ENCODE assay signal across 1 cellular context in the genomic region with DNA sequence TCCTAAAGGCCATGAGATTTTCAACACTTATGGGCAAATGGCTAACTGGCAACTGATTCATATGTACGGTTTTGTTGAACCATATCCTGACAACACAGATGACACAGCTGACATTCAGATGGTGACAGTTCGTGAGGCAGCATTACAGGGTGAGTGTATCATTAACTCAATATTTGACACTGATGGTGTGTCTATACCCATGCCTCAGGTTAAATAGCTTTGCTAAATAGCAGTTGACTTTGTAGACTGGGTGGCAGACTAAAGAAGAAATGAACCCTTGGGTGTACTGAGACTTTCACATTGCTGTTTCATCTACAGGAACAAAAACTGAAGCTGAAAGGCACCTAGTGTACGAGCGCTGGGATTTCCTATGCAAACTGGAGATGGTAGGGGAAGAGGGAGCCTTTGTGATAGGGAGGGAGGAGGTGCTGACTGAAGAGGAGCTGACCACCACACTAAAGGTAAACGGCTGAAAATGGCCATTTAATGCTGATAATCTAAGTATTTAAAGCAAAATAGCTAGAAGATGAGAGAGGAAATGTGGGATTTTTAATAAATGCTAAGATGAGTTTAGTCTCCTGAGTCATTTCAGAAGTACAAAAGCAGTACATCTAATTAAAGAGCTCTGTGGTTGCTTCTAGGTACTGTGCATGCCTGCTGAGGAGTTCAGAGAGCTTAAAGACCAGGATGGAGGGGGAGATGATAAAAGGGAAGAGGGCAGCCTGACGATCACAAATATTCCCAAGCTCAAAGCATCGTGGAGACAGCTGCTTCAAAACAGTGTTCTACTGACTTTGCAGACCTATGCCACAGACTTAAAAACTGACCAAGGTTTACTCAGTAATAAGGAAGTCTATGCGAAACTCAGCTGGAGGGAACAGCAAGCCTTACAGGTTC.
A peak's percentile ranks its signal among the peaks of the same experiment; 100 is the strongest.
TF ChIP-seq lines count a peak whose summit lies in the region.

No MANE protein-coding gene starts in this region.

TF ChIP-seq in HepG2, 621 proteins besides CTCF, POLR2A, EP300 and RAD21:
- TF ChIP-seq ZNF773 (CRISPR knock-in tag; IDR thresholded peaks at IDR 0.05; ENCODE audit: borderline replicate concordance) (no peak), RBM22 (optimal IDR thresholded peaks at IDR 0.05; ENCODE audit: low read length) (peak; percentile 96), ZNF441 (CRISPR knock-in tag; IDR thresholded peaks at IDR 0.05; ENCODE audit: borderline replicate concordance) (no peak), RBFOX2 (IDR thresholded peaks at IDR 0.05; ENCODE audit: low read depth, low read length) (0 out of 2 replicates have a peak, but pooled peaks have one; percentile 30), POLR2G (IDR thresholded peaks at IDR 0.05; ENCODE audit: low read depth, low read length) (peak; percentile 35; the same call in 1 of the 2 replicates), POLR2AphosphoS5 (IDR thresholded peaks at IDR 0.05; ENCODE audit: low read depth, low read length) (peak; percentile 41; the same call in 1 of the 2 replicates), NFIB (CRISPR knock-in tag; IDR thresholded peaks at IDR 0.05; ENCODE audit: borderline replicate concordance) (no peak)
- TF ChIP-seq, protein P1, sequence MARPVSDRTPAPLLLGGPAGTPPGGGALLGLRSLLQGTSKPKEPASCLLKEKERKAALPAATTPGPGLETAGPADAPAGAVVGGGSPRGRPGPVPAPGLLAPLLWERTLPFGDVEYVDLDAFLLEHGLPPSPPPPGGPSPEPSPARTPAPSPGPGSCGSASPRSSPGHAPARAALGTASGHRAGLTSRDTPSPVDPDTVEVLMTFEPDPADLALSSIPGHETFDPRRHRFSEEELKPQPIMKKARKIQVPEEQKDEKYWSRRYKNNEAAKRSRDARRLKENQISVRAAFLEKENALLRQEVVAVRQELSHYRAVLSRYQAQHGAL (CRISPR knock-in tag; IDR thresholded peaks at IDR 0.05; ENCODE audit: not compliant biosample characterization) = no peak
